In genomic region chr6:45714795-45715507, GRCh38 we compare ENCODE assay signal across 8 cellular contexts.
DNase-seq lines count a peak whose midpoint lies in the region; ATAC-seq, FAIRE-seq and TF ChIP-seq lines count a peak whose summit lies in the region.

No MANE protein-coding gene starts in this region.

- H3K27ac ChIP-seq in H1 (ENCODE audit: low read depth, low read length) (no peak overlapping the region), mesenchymal stem cell (ENCODE audit: low read length, poor library complexity, severe bottlenecking) (peak overlapping the region; percentile 25), tibial nerve (peak overlapping the region in 2 of 4 donors; percentile 43 to 46)

- H4K5ac ChIP-seq in H1 (ENCODE audit: insufficient read length, low read depth, low read length) = no peak overlapping the region

- TF ChIP-seq EP300 in H1 (IDR thresholded peaks at IDR 0.05; ENCODE audit: borderline replicate concordance in 1 of 2, low read depth in 2 of 2, low read length in 2 of 2) = no peak
- TF ChIP-seq EP300 in tibial nerve (IDR thresholded peaks at IDR 0.05) = peak in 1 of 2 donors; percentile 62

- no peak overlapping the region for H2BK12ac ChIP-seq in H1 (ENCODE audit: low read depth, low read length)
- peak overlapping the region; percentile 0 to 52 for H2BK12ac ChIP-seq in mesenchymal stem cell (ENCODE audit: low read length in 2 of 2)

- H3K23me2 ChIP-seq in H1 (ENCODE audit: low read depth, low read length) = no peaks in the 10 kb centered on the region

- TF ChIP-seq POLR2A in H1 (IDR thresholded peaks at IDR 0.05; ENCODE audit: control extremely low read depth in 1 of 2, low read depth in 2 of 2, low read length in 2 of 2) = no peak
- TF ChIP-seq POLR2A in tibial nerve (IDR thresholded peaks at IDR 0.05) = no peak

- 0 out of 7 replicates have a peak, but pooled peaks cover 0 to 2% (median 0%) of the 10 kb centered on the region in 4 experiments for H3K4me1 ChIP-seq in H1 (replicated peaks in 1 of 4; ENCODE audit: control insufficient read depth in 3 of 4, insufficient read depth in 4 of 4, low read length in 3 of 4)
- peaks cover 14% of the 10 kb centered on the region for H3K4me1 ChIP-seq in mesenchymal stem cell (ENCODE audit: control insufficient read depth, insufficient read depth, low read depth, low read length)
- H3K4me1 ChIP-seq in tibial nerve = peaks cover 0 to 7% (median 0%) of the 10 kb centered on the region in 4 donors

- TF ChIP-seq CTCF in H1 (IDR thresholded peaks at IDR 0.05; ENCODE audit: control extremely low read depth in 1 of 3, insufficient read depth in 1 of 3, low read depth in 1 of 3, low read length in 3 of 3) = peak; percentile 3 to 86 (median 76)
- peak; percentile 73 to 88 (median 78) for TF ChIP-seq CTCF in tibial nerve (IDR thresholded peaks at IDR 0.05)

- H3K27me3 ChIP-seq in H1 (replicated peaks in 1 of 4; ENCODE audit: control insufficient read depth in 3 of 4, extremely low read depth in 1 of 4, insufficient read depth in 3 of 4, low read length in 3 of 4) (peaks cover 0 to 2% (median 0%) of the 10 kb centered on the region in 4 experiments; a peak in 1 of 7 replicates), mesenchymal stem cell (ENCODE audit: control insufficient read depth in 1 of 2, insufficient read depth in 1 of 2, low read length in 2 of 2) (no peaks in the 10 kb centered on the region), tibial nerve (no peaks in the 10 kb centered on the region)

- H4K91ac ChIP-seq in H1 (replicated peaks; ENCODE audit: insufficient read length, low read length) = no peak overlapping the region
- H4K91ac ChIP-seq in mesenchymal stem cell (ENCODE audit: low read length) = no peak overlapping the region

- FAIRE-seq in H1 (lab: Jason Lieb, UNC) = peak; percentile 96

- POLR2A ChIA-PET in H1 (lab: Charles Lee; ENCODE audit: partially characterized antibody) = no interaction called here

- H3K56ac ChIP-seq in H1 (replicated peaks; ENCODE audit: insufficient read length, low read depth, low read length) = no peak overlapping the region

- H2BK120ac ChIP-seq in H1 (replicated peaks; ENCODE audit: low read depth, low read length) (no peak overlapping the region), mesenchymal stem cell (ENCODE audit: low read depth, low read length) (no peak overlapping the region)

- no peak overlapping the region for H3K23ac ChIP-seq in H1 (ENCODE audit: insufficient read length)
- H3K23ac ChIP-seq in mesenchymal stem cell (ENCODE audit: low read length in 2 of 2) = no peak overlapping the region

- H4K8ac ChIP-seq in H1 (ENCODE audit: extremely low read depth, insufficient read depth, low read length) (no peak overlapping the region), mesenchymal stem cell (ENCODE audit: low read length) (no peak overlapping the region)

- H2BK15ac ChIP-seq in H1 (ENCODE audit: low read length) (no peak overlapping the region), mesenchymal stem cell (ENCODE audit: low read depth, poor library complexity, severe bottlenecking) (no peak overlapping the region)

- H3K4me3 ChIP-seq in H1 (ENCODE audit: extremely low read depth in 1 of 4, insufficient read depth in 2 of 4, low read depth in 3 of 4, low read length in 4 of 4) (no peak overlapping the region), mesenchymal stem cell (ENCODE audit: insufficient read depth in 1 of 2, low read depth in 1 of 2, low read length in 2 of 2) (no peak overlapping the region), tibial nerve (no peak overlapping the region)

- peak; percentile 43 for ATAC-seq in HG03108 (IDR thresholded peaks at IDR 0.05; ENCODE audit: unreplicated experiment)

- no peaks in the 10 kb centered on the region for H3K9me3 ChIP-seq in H1 (ENCODE audit: insufficient read depth in 2 of 2, low read depth in 1 of 2, low read length in 1 of 2)
- H3K9me3 ChIP-seq in mesenchymal stem cell (ENCODE audit: control insufficient read depth, low read length) = no peaks in the 10 kb centered on the region
- H3K9me3 ChIP-seq in tibial nerve = no peaks in the 10 kb centered on the region

- CTCF ChIA-PET in H1 (lab: Charles Lee; ENCODE audit: partially characterized antibody) = interaction anchor here (0.6 to 2.8 kb wide), 52 partner anchors 8 to 1256 kb away, joined by 3 to 26 read pairs (median 4); partner anchors contain the start of gene ENPP5

- H3K4ac ChIP-seq in H1 (replicated peaks; ENCODE audit: insufficient read length, low read depth, low read length) (no peak overlapping the region), mesenchymal stem cell (ENCODE audit: low read depth in 1 of 2, low read length in 2 of 2) (peak overlapping the region in 1 of 2 experiments; percentile 45)

- peak overlapping the region; percentile 29; the same call in 1 of the 2 replicates for H2AFZ ChIP-seq in H1 (ENCODE audit: low read length)
- no peak overlapping the region for H2AFZ ChIP-seq in mesenchymal stem cell (ENCODE audit: low read depth, low read length)

- H2BK5ac ChIP-seq in H1 (ENCODE audit: low read depth, low read length) (no peak overlapping the region), mesenchymal stem cell (ENCODE audit: low read depth, low read length, poor library complexity, severe bottlenecking) (no peak overlapping the region)

- H2AK5ac ChIP-seq in H1 (ENCODE audit: low read depth, low read length) (no peak overlapping the region), mesenchymal stem cell (ENCODE audit: low read length, severe bottlenecking) (peak overlapping the region; percentile 59)

- H2BK20ac ChIP-seq in H1 (ENCODE audit: low read length) = no peak overlapping the region

- DNase-seq in NCI-H524 (lab: John Stamatoyannopoulos, UW) (peak; percentile 65 to 69), NCI-H524 treated with DMSO at 0.1 percent for 48 hours (lab: John Stamatoyannopoulos, UW) (no peak), NCI-H526 treated with DMSO at 0.1 percent for 48 hours (lab: John Stamatoyannopoulos, UW) (peak; percentile 85), H1 (ENCODE audit: low read depth in 1 of 2, low spot score in 2 of 2) (peak; percentile 49 to 75), mesenchymal stem cell (peak; percentile 86), tibial nerve (ENCODE audit: low spot score in 2 of 2) (peak in 1 of 2 donors; percentile 65)
- peak; percentile 32 for DNase-seq in activated CD4-positive, alpha-beta T cell treated with anti-CD3 and anti-CD28 coated beads, Interleukin-2, amount 50 U/mL, for 1 hour

- TF ChIP-seq RAD21 in H1 (IDR thresholded peaks at IDR 0.05 in 1 of 2, conservative IDR thresholded peaks at IDR 0.05 in 1 of 2; ENCODE audit: low read depth in 2 of 2, low read length in 2 of 2) = peak; percentile 98

- H3K4me2 ChIP-seq in H1 (ENCODE audit: insufficient read depth in 1 of 2, low read depth in 2 of 2, low read length in 2 of 2) (0 out of 4 replicates have a peak overlapping the region, but pooled peaks of 1 of the 2 experiments have one; percentile 3), mesenchymal stem cell (ENCODE audit: low read length, poor library complexity, severe bottlenecking) (peak overlapping the region; percentile 10)

- no peaks in the 10 kb centered on the region for H3K79me2 ChIP-seq in H1 (ENCODE audit: control insufficient read depth in 1 of 2, insufficient read depth in 2 of 2, low read length in 2 of 2)

- 38% methylated on average over 6 of the region's 6 CpGs; no CpG with 5 or more reads in 1 of the 2 experiments for WGBS in H1 (ENCODE audit: extremely low coverage in 1 of 2, insufficient coverage in 1 of 2, insufficient read length in 1 of 2, insufficient replicate concordance in 2 of 2, low coverage in 1 of 2, low lambda C conversion rate in 2 of 2, missing lambda C conversion rate in 1 of 2), 2 experiments
- WGBS in mesenchymal stem cell = 22% methylated on average over 4 of the region's 6 CpGs
- 16 to 19% methylated on average over 6 of the region's 6 CpGs for WGBS in tibial nerve, 2 donors

- no peaks in the 10 kb centered on the region for H3K36me3 ChIP-seq in H1 (ENCODE audit: control insufficient read depth in 2 of 4, insufficient read depth in 4 of 4, low read length in 3 of 4)
- H3K36me3 ChIP-seq in mesenchymal stem cell (ENCODE audit: control insufficient read depth in 1 of 2, insufficient read depth in 2 of 2, low read depth in 1 of 2, low read length in 2 of 2) = no peaks in the 10 kb centered on the region
- no peaks in the 10 kb centered on the region for H3K36me3 ChIP-seq in tibial nerve

- H3K9ac ChIP-seq in H1 (replicated peaks in 1 of 4; ENCODE audit: extremely low read depth in 1 of 4, low read depth in 3 of 4, low read length in 3 of 4) = no peak overlapping the region
- peak overlapping the region; percentile 59 for H3K9ac ChIP-seq in mesenchymal stem cell (ENCODE audit: low read length)

- H3K79me1 ChIP-seq in H1 (ENCODE audit: low read depth, low read length) (no peaks in the 10 kb centered on the region), mesenchymal stem cell (replicated peaks; ENCODE audit: low read length, poor library complexity, severe bottlenecking) (no peaks in the 10 kb centered on the region)

- no peak overlapping the region for H3K14ac ChIP-seq in H1 (ENCODE audit: insufficient read length)
- H3K14ac ChIP-seq in mesenchymal stem cell (ENCODE audit: low read length in 2 of 2) = peak overlapping the region in 1 of 2 experiments; percentile 46

- H4K20me1 ChIP-seq in H1 (replicated peaks in 1 of 2; ENCODE audit: control insufficient read depth in 1 of 2, insufficient read depth in 2 of 2, low read length in 2 of 2) = no peaks in the 10 kb centered on the region

- H3K18ac ChIP-seq in H1 (ENCODE audit: extremely low read depth, low read length) (no peak overlapping the region), mesenchymal stem cell (ENCODE audit: low read depth in 1 of 2, low read length in 2 of 2) (peak overlapping the region; percentile 41 to 72)

TF ChIP-seq in H1, 55 proteins besides CTCF, POLR2A, EP300 and RAD21:
- TF ChIP-seq JUN (IDR thresholded peaks at IDR 0.05; ENCODE audit: low read depth, low read length) (no peak), TEAD4 (IDR thresholded peaks at IDR 0.05; ENCODE audit: low read depth, low read length) (peak; percentile 64; the same call in 1 of the 2 replicates), RNF2 (IDR thresholded peaks at IDR 0.05; ENCODE audit: borderline replicate concordance, low read depth, low read length, missing control alignments, poor library complexity, severe bottlenecking) (no peak), TCF12 (IDR thresholded peaks at IDR 0.05; ENCODE audit: low read depth, low read length) (no peak)
